Comparison of ENCODE assay signal across 1 cellular context in genomic region chr19:56080669-56081401, GRCh38.
TF ChIP-seq lines count a peak whose summit lies in the region.

No MANE protein-coding gene starts in this region.

TF ChIP-seq in WTC11, 78 proteins besides CTCF, POLR2A, EP300 and RAD21 (continued from another document):
- no peak for TF ChIP-seq PRDM15 (CRISPR knock-in tag; IDR thresholded peaks at IDR 0.05)
- peak; percentile 45; the same call in 1 of the 2 replicates for TF ChIP-seq SP1 (CRISPR knock-in tag; conservative IDR thresholded peaks at IDR 0.05)
- peak; percentile 20; the same call in 1 of the 2 replicates for TF ChIP-seq ZNF423 (CRISPR knock-in tag; IDR thresholded peaks at IDR 0.05)
TF ChIP-seq in WTC11: peak in this region for 5.
